Comparison of ENCODE assay signal across 8 cellular contexts in the genomic region with DNA sequence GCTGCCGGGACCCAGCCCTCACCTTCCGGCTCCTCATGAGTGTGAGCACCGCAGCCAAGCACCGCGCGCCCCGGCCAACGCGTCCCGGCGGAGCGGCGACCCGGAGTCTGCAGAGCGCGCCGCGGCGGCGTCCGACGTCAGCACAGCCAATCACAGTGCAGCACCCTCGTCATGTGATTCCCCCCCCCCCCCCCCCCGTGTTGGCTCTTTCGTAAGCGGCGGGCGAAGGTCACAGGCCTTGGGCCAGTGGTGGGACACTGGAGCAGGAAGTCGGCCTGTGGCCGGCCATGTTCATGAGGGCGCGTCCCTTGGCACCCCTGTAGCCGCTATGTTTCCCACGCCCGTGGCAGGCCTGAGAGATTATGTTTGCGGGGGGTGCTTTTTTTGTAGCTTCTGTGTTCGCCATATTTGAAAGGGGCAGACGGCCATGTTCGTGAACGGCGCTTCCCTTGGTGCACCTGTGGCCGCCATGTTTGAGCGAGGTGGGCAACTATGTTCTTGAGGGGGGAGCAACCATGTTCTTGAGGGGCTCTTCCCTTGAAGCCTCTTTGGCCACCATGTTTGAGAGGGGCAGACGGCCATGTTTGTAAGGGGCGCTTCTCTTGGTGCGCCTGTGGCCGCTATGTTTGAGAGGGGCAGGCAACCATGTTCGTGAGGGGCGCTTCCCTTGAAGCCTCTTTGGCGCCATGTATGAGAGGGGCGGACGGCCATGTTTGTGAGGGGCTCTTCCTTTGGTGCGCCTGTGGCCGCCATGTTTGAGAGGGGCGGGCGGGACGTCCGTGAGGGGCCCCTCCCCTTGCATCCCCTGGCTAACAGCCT. TPM values are rescaled to one million over a fixed set of nuclear protein-coding genes. Genes with fewer than 3 reads are reported as not detected.
DNase-seq lines count a peak whose midpoint lies in the region; ATAC-seq and TF ChIP-seq lines count a peak whose summit lies in the region.

A gene (minus strand): TSS at position 123 of the 819 bp plus-strand sequence. CDS start 86 bp downstream, at position 37.

- peak within 1 kb of the TSS; percentile 92 for H3K9ac ChIP-seq in smooth muscle cell (ENCODE audit: low read depth)

- peak; percentile 74 for ATAC-seq in GM18868 (IDR thresholded peaks at IDR 0.05; ENCODE audit: unreplicated experiment)
- peak; percentile 60 for ATAC-seq in HG03108 (IDR thresholded peaks at IDR 0.05; ENCODE audit: unreplicated experiment)
- peak; percentile 84 for ATAC-seq in WTC11

- WGBS in smooth muscle cell (ENCODE audit: low lambda C conversion rate), result under 1% methylated on average over 53 of the region's 58 CpGs

- no peaks in the 10 kb centered on the region for H3F3A ChIP-seq in smooth muscle cell (ENCODE audit: low read depth)

- no peaks in the 10 kb centered on the region for H3K27me3 ChIP-seq in A673 (replicated peaks; ENCODE audit: insufficient read depth, low read depth, low read length, poor library complexity)
- H3K27me3 ChIP-seq in smooth muscle cell (ENCODE audit: low read depth), result no peaks in the 10 kb centered on the region

- POLR2A ChIA-PET in A673 (lab: Charles Lee; ENCODE audit: low non-redundant PET) (no interaction called here), WTC11 (lab: Charles Lee) (interaction anchor here (1.2 to 2.0 kb wide), 3 partner anchors 43 to 124 kb away, joined by 3 to 10 read pairs (median 7); a partner anchor contains a TSS)

- H2AFZ ChIP-seq in smooth muscle cell (ENCODE audit: low read depth), result peak within 1 kb of the TSS; percentile 93

- H3K4me1 ChIP-seq in A673 (ENCODE audit: insufficient read depth, low read length, poor library complexity, severe bottlenecking) (peaks cover 12% of the 10 kb centered on the region), smooth muscle cell (ENCODE audit: low read depth) (peaks cover 6% of the 10 kb centered on the region)

- H3K4me3 Mint-ChIP-seq in WTC11, result peak within 1 kb of the TSS; percentile 92

- peaks cover 47% of the 10 kb centered on the region for H3K79me2 ChIP-seq in smooth muscle cell (ENCODE audit: low read depth)

- peak; percentile 98 for DNase-seq in A673 (ENCODE audit: low spot score)
- DNase-seq in NCI-H226, result peak; percentile 93
- DNase-seq in WTC11 (ENCODE audit: low spot score), result peak; percentile 93
- peak; percentile 98 to 99 for DNase-seq in cardiac fibroblast (ENCODE audit: low read depth in 2 of 2)
- DNase-seq in iPS-NIHi7 (ENCODE audit: extremely low spot score), result peak; percentile 97
- DNase-seq in smooth muscle cell (lab: John Stamatoyannopoulos, UW; ENCODE audit: unreplicated experiment), result peak; percentile 98

- peak within 1 kb of the TSS; percentile 99 for H3K27ac Mint-ChIP-seq in WTC11

- H3K9me3 ChIP-seq in A673 (ENCODE audit: low read depth, low read length, poor library complexity, severe bottlenecking) (peaks cover 10% of the 10 kb centered on the region), smooth muscle cell (replicated peaks; ENCODE audit: low read depth) (no peaks in the 10 kb centered on the region)

- H3K36me3 Mint-ChIP-seq in WTC11, result peaks cover 16% of the 10 kb centered on the region

- H3K4me2 ChIP-seq in smooth muscle cell, result peak within 1 kb of the TSS; percentile 90

- peaks cover 33% of the 10 kb centered on the region for H4K20me1 ChIP-seq in smooth muscle cell (ENCODE audit: low read depth)

- intact Hi-C loops in A673 (cut with micrococcal nuclease; ENCODE audit: unreplicated experiment), result no loop called here

- no peak for TF ChIP-seq CTCF in A673 (conservative IDR thresholded peaks at IDR 0.05; ENCODE audit: low read depth, low read length)
- TF ChIP-seq CTCF in WTC11 (IDR thresholded peaks at IDR 0.05), result no peak
- TF ChIP-seq CTCF in cardiac fibroblast (IDR thresholded peaks at IDR 0.05; ENCODE audit: low read depth, low read length), result no peak
- TF ChIP-seq CTCF in smooth muscle cell (IDR thresholded peaks at IDR 0.05; ENCODE audit: borderline replicate concordance, insufficient read depth, poor library complexity, severe bottlenecking), result no peak

- peaks cover 23% of the 10 kb centered on the region for H3K4me1 Mint-ChIP-seq in WTC11

- no peaks in the 10 kb centered on the region for H3K27me3 Mint-ChIP-seq in WTC11 (ENCODE audit: low read depth)

- peaks cover 16% of the 10 kb centered on the region for H3K9me3 Mint-ChIP-seq in WTC11

- no TSS peak for BruUV-seq in A673 (replicated peaks; lab: Mats Ljungman, UMichigan)

- peaks cover 4% of the 10 kb centered on the region for H3K36me3 ChIP-seq in A673 (ENCODE audit: insufficient read depth, low read length, poor library complexity, severe bottlenecking)
- no peaks in the 10 kb centered on the region for H3K36me3 ChIP-seq in smooth muscle cell (ENCODE audit: low read depth)

- CTCF ChIA-PET in A673 (lab: Charles Lee), result interaction anchor here (0.5 to 0.7 kb wide), 2 partner anchors 109 to 274 kb away, joined by 4 to 5 read pairs; no protein-coding TSS in a partner anchor
- CTCF ChIA-PET in WTC11 (lab: Charles Lee), result interaction anchor here (0.8 to 1.6 kb wide), 11 partner anchors 9 to 1947 kb away, joined by 3 to 19 read pairs (median 8); a partner anchor contains a TSS

- H3K27ac ChIP-seq in A673 (ENCODE audit: low read depth, low read length, poor library complexity, severe bottlenecking) (peak within 1 kb of the TSS; percentile 97), smooth muscle cell (ENCODE audit: low read depth) (peak within 1 kb of the TSS; percentile 74)

- peak within 1 kb of the TSS; percentile 99 for H3K4me3 ChIP-seq in A673 (ENCODE audit: low read depth, low read length, poor library complexity, severe bottlenecking)
- H3K4me3 ChIP-seq in cardiac fibroblast (replicated peaks in 1 of 2; ENCODE audit: low read depth in 2 of 2, low read length in 2 of 2), result peak within 1 kb of the TSS; percentile 91 to 93
- H3K4me3 ChIP-seq in smooth muscle cell, result peak within 1 kb of the TSS; percentile 80

TF ChIP-seq in WTC11, 78 proteins besides CTCF, POLR2A, EP300 and RAD21 (continues in another document):
- no peak for TF ChIP-seq NR1H2 (CRISPR knock-in tag; IDR thresholded peaks at IDR 0.05)
- TF ChIP-seq, protein P1, sequence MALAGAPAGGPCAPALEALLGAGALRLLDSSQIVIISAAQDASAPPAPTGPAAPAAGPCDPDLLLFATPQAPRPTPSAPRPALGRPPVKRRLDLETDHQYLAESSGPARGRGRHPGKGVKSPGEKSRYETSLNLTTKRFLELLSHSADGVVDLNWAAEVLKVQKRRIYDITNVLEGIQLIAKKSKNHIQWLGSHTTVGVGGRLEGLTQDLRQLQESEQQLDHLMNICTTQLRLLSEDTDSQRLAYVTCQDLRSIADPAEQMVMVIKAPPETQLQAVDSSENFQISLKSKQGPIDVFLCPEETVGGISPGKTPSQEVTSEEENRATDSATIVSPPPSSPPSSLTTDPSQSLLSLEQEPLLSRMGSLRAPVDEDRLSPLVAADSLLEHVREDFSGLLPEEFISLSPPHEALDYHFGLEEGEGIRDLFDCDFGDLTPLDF (CRISPR knock-in tag; IDR thresholded peaks at IDR 0.05), result no peak
- no peak for TF ChIP-seq ELF4 (CRISPR knock-in tag; IDR thresholded peaks at IDR 0.05; ENCODE audit: low read depth)
- no peak for TF ChIP-seq EMX1 (CRISPR knock-in tag; IDR thresholded peaks at IDR 0.05)
- TF ChIP-seq, protein P2, sequence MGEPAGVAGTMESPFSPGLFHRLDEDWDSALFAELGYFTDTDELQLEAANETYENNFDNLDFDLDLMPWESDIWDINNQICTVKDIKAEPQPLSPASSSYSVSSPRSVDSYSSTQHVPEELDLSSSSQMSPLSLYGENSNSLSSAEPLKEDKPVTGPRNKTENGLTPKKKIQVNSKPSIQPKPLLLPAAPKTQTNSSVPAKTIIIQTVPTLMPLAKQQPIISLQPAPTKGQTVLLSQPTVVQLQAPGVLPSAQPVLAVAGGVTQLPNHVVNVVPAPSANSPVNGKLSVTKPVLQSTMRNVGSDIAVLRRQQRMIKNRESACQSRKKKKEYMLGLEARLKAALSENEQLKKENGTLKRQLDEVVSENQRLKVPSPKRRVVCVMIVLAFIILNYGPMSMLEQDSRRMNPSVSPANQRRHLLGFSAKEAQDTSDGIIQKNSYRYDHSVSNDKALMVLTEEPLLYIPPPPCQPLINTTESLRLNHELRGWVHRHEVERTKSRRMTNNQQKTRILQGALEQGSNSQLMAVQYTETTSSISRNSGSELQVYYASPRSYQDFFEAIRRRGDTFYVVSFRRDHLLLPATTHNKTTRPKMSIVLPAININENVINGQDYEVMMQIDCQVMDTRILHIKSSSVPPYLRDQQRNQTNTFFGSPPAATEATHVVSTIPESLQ (CRISPR knock-in tag; IDR thresholded peaks at IDR 0.05), result no peak
- TF ChIP-seq, protein P3, sequence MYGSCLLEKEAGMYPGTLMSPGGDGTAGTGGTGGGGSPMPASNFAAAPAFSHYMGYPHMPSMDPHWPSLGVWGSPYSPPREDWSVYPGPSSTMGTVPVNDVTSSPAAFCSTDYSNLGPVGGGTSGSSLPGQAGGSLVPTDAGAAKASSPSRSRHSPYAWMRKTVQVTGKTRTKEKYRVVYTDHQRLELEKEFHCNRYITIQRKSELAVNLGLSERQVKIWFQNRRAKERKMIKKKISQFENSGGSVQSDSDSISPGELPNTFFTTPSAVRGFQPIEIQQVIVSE (CRISPR knock-in tag; IDR thresholded peaks at IDR 0.05; ENCODE audit: borderline replicate concordance), result no peak
- TF ChIP-seq SOX15 (CRISPR knock-in tag; IDR thresholded peaks at IDR 0.05), result no peak
- no peak; the same call in 1 of the 2 replicates for TF ChIP-seq MYBL2 (CRISPR knock-in tag; IDR thresholded peaks at IDR 0.05)
- no peak; the same call in 1 of the 2 replicates for TF ChIP-seq TEAD1 (CRISPR knock-in tag; IDR thresholded peaks at IDR 0.05)
- no peak for TF ChIP-seq ZNF671 (CRISPR knock-in tag; IDR thresholded peaks at IDR 0.05)
- no peak for TF ChIP-seq TP53 (CRISPR knock-in tag; IDR thresholded peaks at IDR 0.05)
- TF ChIP-seq, protein P4, sequence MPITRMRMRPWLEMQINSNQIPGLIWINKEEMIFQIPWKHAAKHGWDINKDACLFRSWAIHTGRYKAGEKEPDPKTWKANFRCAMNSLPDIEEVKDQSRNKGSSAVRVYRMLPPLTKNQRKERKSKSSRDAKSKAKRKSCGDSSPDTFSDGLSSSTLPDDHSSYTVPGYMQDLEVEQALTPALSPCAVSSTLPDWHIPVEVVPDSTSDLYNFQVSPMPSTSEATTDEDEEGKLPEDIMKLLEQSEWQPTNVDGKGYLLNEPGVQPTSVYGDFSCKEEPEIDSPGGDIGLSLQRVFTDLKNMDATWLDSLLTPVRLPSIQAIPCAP (CRISPR knock-in tag; IDR thresholded peaks at IDR 0.05), result no peak

RNA-seq across cellular contexts. Expression of the gene that starts here (rescaled TPM):
- 36.2 and 38.9 TPM in 2 replicates for total RNA-seq in A673 (2021)
- total RNA-seq in WTC11 (2021), result 24.2 to 25.2 TPM (median 25.1 TPM) in 3 replicates
- total RNA-seq in smooth muscle cell, result 26.0 and 34.6 TPM in 2 replicates
- 29.3 and 32.5 TPM in 2 replicates for polyA plus RNA-seq in smooth muscle cell

Comparison
In these comparisons a context has a peak if more than half of its experiments do, and no peak if none do; other contexts are left out.
1. Peak in every context shown above with its lines: DNase-seq, ATAC-seq, H3K4me3 ChIP-seq and H3K27ac ChIP-seq.